ENCODE assay signal across 15 cellular contexts in the genomic region with DNA sequence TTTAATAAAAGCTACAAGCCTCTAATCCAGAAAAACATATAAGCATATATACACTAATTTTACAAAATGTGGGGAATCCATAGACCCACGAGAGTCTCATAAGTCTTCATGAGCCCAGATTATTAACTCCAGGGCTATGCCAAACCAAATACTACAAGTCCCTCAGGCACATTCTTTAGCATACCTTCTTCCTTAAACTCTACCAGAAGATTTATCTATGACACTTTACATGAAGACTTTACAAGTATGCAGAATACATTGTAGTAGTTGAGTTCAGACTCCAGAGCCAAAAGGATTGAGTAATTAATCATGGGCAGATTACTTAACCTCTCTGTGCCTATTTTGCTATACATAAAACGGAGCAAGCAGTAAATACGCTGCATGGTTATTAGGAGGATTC.
DNase-seq lines count a peak whose midpoint lies in the region; TF ChIP-seq lines count a peak whose summit lies in the region.
"Had no signal": no experiment of that assay in that cellular context is flagged by ENCODE, and none has a peak within 500 bp of the region (broad histone marks: within the 10 kb centered on the region; RNA-seq: fewer than 3 reads in every experiment).

No MANE protein-coding gene starts in this region.

- no peak for TF ChIP-seq CTCF in MCF 10A (IDR thresholded peaks at IDR 0.05; ENCODE audit: unreplicated experiment)
- no peak for TF ChIP-seq CTCF in breast epithelium (IDR thresholded peaks at IDR 0.05)
- no peak for TF ChIP-seq CTCF in mammary epithelial cell (conservative IDR thresholded peaks at IDR 0.05 in 1 of 2, IDR thresholded peaks at IDR 0.05 in 1 of 2; ENCODE audit: extremely low read depth in 1 of 2, insufficient read depth in 1 of 2, low read depth in 1 of 2, low read length in 2 of 2)
- no peak for TF ChIP-seq CTCF in nephron (IDR thresholded peaks at IDR 0.05; ENCODE audit: unreplicated experiment in 3 of 3)
- no peak for TF ChIP-seq CTCF in sigmoid colon (IDR thresholded peaks at IDR 0.05)
- TF ChIP-seq CTCF in CD14-positive monocyte (IDR thresholded peaks at IDR 0.05) = no peak

- no peak overlapping the region for H2AFZ ChIP-seq in mammary epithelial cell (ENCODE audit: low read depth, low read length)

- no peaks in the 10 kb centered on the region for H4K20me1 ChIP-seq in mammary epithelial cell (ENCODE audit: insufficient read depth, low read length)
- H4K20me1 ChIP-seq: BLaER1 treated with 17β-estradiol and CSF1 and Interleukin-3, amounts not matched to agents 10 nM and 100 nM had no signal

- H3K4me1 ChIP-seq in breast epithelium = no peaks in the 10 kb centered on the region
- no peaks in the 10 kb centered on the region for H3K4me1 ChIP-seq in mammary epithelial cell (ENCODE audit: insufficient read depth, low read length)
- H3K4me1 ChIP-seq in sigmoid colon = peaks cover 0 to 10% (median 0%) of the 10 kb centered on the region in 4 donors
- H3K4me1 ChIP-seq: BLaER1 treated with 17β-estradiol and CSF1 and Interleukin-3, amounts not matched to agents 10 nM and 100 nM had no signal

- no peaks in the 10 kb centered on the region for H3K9me3 Mint-ChIP-seq in MCF 10A (ENCODE audit: unreplicated experiment)
- no peaks in the 10 kb centered on the region for H3K9me3 Mint-ChIP-seq in nephron
- H3K9me3 Mint-ChIP-seq in CD14-positive monocyte = peaks cover 0 to 6% (median 3%) of the 10 kb centered on the region in 7 donors

- BruUV-seq in MCF 10A (replicated peaks; lab: Mats Ljungman, UMichigan) = no TSS peak
- BruUV-seq in mammary epithelial cell (replicated peaks; lab: Mats Ljungman, UMichigan) = no TSS peak

- peak overlapping the region; percentile 37 for H3K27ac Mint-ChIP-seq in MCF 10A (ENCODE audit: low read depth, unreplicated experiment)
- peak overlapping the region in 2 of 3 experiments; percentile 26 to 47 for H3K27ac Mint-ChIP-seq in nephron
- no peak overlapping the region for H3K27ac Mint-ChIP-seq in CD14-positive monocyte
- H3K27ac Mint-ChIP-seq: CD4-positive, alpha-beta memory T cell; H9; IgD-negative memory B cell had no signal

- peak; percentile 21 for DNase-seq in MCF 10A (ENCODE audit: unreplicated experiment)
- no peak for DNase-seq in breast epithelium (ENCODE audit: low spot score in 2 of 2)
- peak; percentile 21 for DNase-seq in mammary epithelial cell
- DNase-seq in MV-4-11 (lab: John Stamatoyannopoulos, UW) = no peak
- no peak for DNase-seq in sigmoid colon
- no peak for DNase-seq in CD14-positive monocyte (ENCODE audit: low spot score)
- DNase-seq: ACHN; CD4-positive, alpha-beta memory T cell; DMS79; GDM1; GOT3; H9 had no signal

- TF ChIP-seq EP300 in sigmoid colon (IDR thresholded peaks at IDR 0.05) = no peak

- H3K4me3 Mint-ChIP-seq in MCF 10A (ENCODE audit: unreplicated experiment) (no peak overlapping the region), nephron (no peak overlapping the region), CD14-positive monocyte (no peak overlapping the region)
- H3K4me3 Mint-ChIP-seq: CD4-positive, alpha-beta memory T cell; H9; IgD-negative memory B cell had no signal

- H3K9ac ChIP-seq in mammary epithelial cell (ENCODE audit: insufficient read depth, low read length) = no peak overlapping the region
- H3K9ac ChIP-seq: BLaER1 treated with 17β-estradiol and CSF1 and Interleukin-3, amounts not matched to agents 10 nM and 100 nM had no signal

- WGBS in mammary epithelial cell (ENCODE audit: low coverage, missing lambda C conversion rate) = 72% methylated on average over 3 of the region's 3 CpGs
- WGBS in sigmoid colon, 2 donors = 85 to 86% methylated on average over 3 of the region's 3 CpGs

- H3K27me3 Mint-ChIP-seq in MCF 10A (ENCODE audit: insufficient read depth, unreplicated experiment) (no peaks in the 10 kb centered on the region), nephron (ENCODE audit: low read depth) (no peaks in the 10 kb centered on the region), CD14-positive monocyte (ENCODE audit: low read depth in 3 of 3) (no peaks in the 10 kb centered on the region)
- H3K27me3 Mint-ChIP-seq: CD4-positive, alpha-beta memory T cell; IgD-negative memory B cell had no signal

- no peak overlapping the region for H3K4me2 ChIP-seq in mammary epithelial cell (ENCODE audit: insufficient read depth, low read depth, low read length)
- H3K4me2 ChIP-seq: BLaER1 treated with 17β-estradiol and CSF1 and Interleukin-3, amounts not matched to agents 10 nM and 100 nM had no signal

- CTCF ChIA-PET in MCF 10A (lab: Yijun Ruan, JAX) (no interaction called here), mammary epithelial cell (lab: Charles Lee; ENCODE audit: low non-redundant PET) (no interaction called here)

- H3K36me3 ChIP-seq in breast epithelium (no peaks in the 10 kb centered on the region), mammary epithelial cell (ENCODE audit: insufficient read depth, low read length) (no peaks in the 10 kb centered on the region), sigmoid colon (no peaks in the 10 kb centered on the region)
- H3K36me3 ChIP-seq: BLaER1 treated with 17β-estradiol and CSF1 and Interleukin-3, amounts not matched to agents 10 nM and 100 nM had no signal

- H3K27me3 ChIP-seq in breast epithelium = no peaks in the 10 kb centered on the region
- H3K27me3 ChIP-seq in mammary epithelial cell (ENCODE audit: insufficient read depth, low read length) = no peaks in the 10 kb centered on the region
- H3K27me3 ChIP-seq in sigmoid colon = no peaks in the 10 kb centered on the region
- H3K27me3 ChIP-seq: BLaER1 treated with 17β-estradiol and CSF1 and Interleukin-3, amounts not matched to agents 10 nM and 100 nM had no signal

- H3K9me3 ChIP-seq in breast epithelium (no peaks in the 10 kb centered on the region), mammary epithelial cell (replicated peaks; ENCODE audit: insufficient read depth, low read length) (no peaks in the 10 kb centered on the region), sigmoid colon (no peaks in the 10 kb centered on the region)

- no peak for TF ChIP-seq POLR2A in breast epithelium (IDR thresholded peaks at IDR 0.05)
- no peak for TF ChIP-seq POLR2A in sigmoid colon (IDR thresholded peaks at IDR 0.05)

- in situ Hi-C loops in mammary epithelial cell (cut with MboI; ENCODE audit: low sequenced_read_pairs in 2 of 2) = no loop called here

- H3K4me3 ChIP-seq in breast epithelium = no peak overlapping the region
- H3K4me3 ChIP-seq in mammary epithelial cell (replicated peaks in 1 of 3; ENCODE audit: insufficient read depth in 1 of 3, low read depth in 2 of 3, low read length in 3 of 3) = no peak overlapping the region
- no peak overlapping the region for H3K4me3 ChIP-seq in sigmoid colon
- H3K4me3 ChIP-seq: BLaER1 treated with 17β-estradiol and CSF1 and Interleukin-3, amounts not matched to agents 10 nM and 100 nM had no signal

- H3K36me3 Mint-ChIP-seq in MCF 10A (ENCODE audit: insufficient read depth, unreplicated experiment) = no peaks in the 10 kb centered on the region
- no peaks in the 10 kb centered on the region for H3K36me3 Mint-ChIP-seq in nephron (ENCODE audit: low read depth)
- no peaks in the 10 kb centered on the region for H3K36me3 Mint-ChIP-seq in CD14-positive monocyte
- H3K36me3 Mint-ChIP-seq: CD4-positive, alpha-beta memory T cell; IgD-negative memory B cell had no signal

- H3K79me2 ChIP-seq in mammary epithelial cell (ENCODE audit: insufficient read depth, low read length) = no peaks in the 10 kb centered on the region

- H3K27ac ChIP-seq in breast epithelium (no peak overlapping the region), mammary epithelial cell (ENCODE audit: insufficient read depth, low read depth, low read length) (no peak overlapping the region), sigmoid colon (no peak overlapping the region)
- H3K27ac ChIP-seq: BLaER1 treated with 17β-estradiol and CSF1 and Interleukin-3, amounts not matched to agents 10 nM and 100 nM had no signal

- POLR2A ChIA-PET in MCF 10A (lab: Yijun Ruan, JAX) = interaction anchor here (1.2 kb wide), 1 partner anchor 278 kb away, joined by 3 read pairs; no protein-coding TSS in a partner anchor

- dilution Hi-C loops in mammary epithelial cell (cut with HindIII; ENCODE audit: low sequenced_read_pairs) = no loop called here

- intact Hi-C loops in MCF 10A (cut with micrococcal nuclease) (no loop called here), breast epithelium (cut with DNase I; ENCODE audit: low total_unique reads) (no loop called here), mammary epithelial cell (cut with micrococcal nuclease) (no loop called here), sigmoid colon (cut with DNase I) (no loop called here), CD14-positive monocyte (cut with micrococcal nuclease) (no loop called here)

- peaks cover 13% of the 10 kb centered on the region for H3K4me1 Mint-ChIP-seq in MCF 10A (ENCODE audit: insufficient read depth, unreplicated experiment)
- peaks cover 6% of the 10 kb centered on the region for H3K4me1 Mint-ChIP-seq in nephron
- H3K4me1 Mint-ChIP-seq in CD14-positive monocyte = no peaks in the 10 kb centered on the region
- H3K4me1 Mint-ChIP-seq: CD4-positive, alpha-beta memory T cell; H9; IgD-negative memory B cell had no signal

Comparison
In these comparisons a context has a peak if more than half of its experiments do, and no peak if none do; other contexts are left out.
1. DNase-seq: peak in MCF 10A (single experiment) and mammary epithelial cell (single experiment); none in breast epithelium (0 of 2), MV-4-11 (single experiment), sigmoid colon (single experiment) and CD14-positive monocyte (single experiment).
2. H3K27ac Mint-ChIP-seq: peak in MCF 10A (single experiment) and nephron (2 of 3); none in CD14-positive monocyte (0 of 7).